In genomic region chr6:43059168-43060033, GRCh38 we compare ENCODE assay signal across 1 cellular context.
TF ChIP-seq lines count a peak whose summit lies in the region.

Gene KLC4, plus strand, starts transcription at chr6:43059631. Its CDS starts 1,705 bp downstream, at chr6:43061336.
Gene MRPL2, minus strand, starts transcription at chr6:43059434. Its CDS starts 53 bp downstream, at chr6:43059381.

TF ChIP-seq in HepG2, 621 proteins besides CTCF, POLR2A, EP300 and RAD21 (continued from another document and continues in another):
- TF ChIP-seq ZNF800 (CRISPR knock-in tag; IDR thresholded peaks at IDR 0.05) (0 out of 2 replicates have a peak, but pooled peaks have one; percentile 16), ZBED4 (CRISPR knock-in tag; IDR thresholded peaks at IDR 0.05; ENCODE audit: borderline replicate concordance) (peak; percentile 27; the same call in 1 of the 2 replicates), ZBTB2 (CRISPR knock-in tag; IDR thresholded peaks at IDR 0.05; ENCODE audit: low read depth) (no peak; the same call in 1 of the 2 replicates), TAF15 (IDR thresholded peaks at IDR 0.05; ENCODE audit: low read depth, low read length, poor library complexity, severe bottlenecking) (no peak), TSC22D2 (CRISPR knock-in tag; IDR thresholded peaks at IDR 0.05; ENCODE audit: borderline replicate concordance) (0 out of 2 replicates have a peak, but pooled peaks have one; percentile 34), PHB2 (IDR thresholded peaks at IDR 0.05; ENCODE audit: partially characterized antibody) (no peak), ZNF879 (CRISPR knock-in tag; IDR thresholded peaks at IDR 0.05) (no peak), SMAD9 (CRISPR knock-in tag; IDR thresholded peaks at IDR 0.05) (peak; percentile 83; the same call in 1 of the 2 replicates), ZNF547 (CRISPR knock-in tag; IDR thresholded peaks at IDR 0.05) (no peak; the same call in none of the 2 replicates), EHMT2 (IDR thresholded peaks at IDR 0.05; ENCODE audit: borderline replicate concordance, low read depth, low read length) (no peak), NFYB (CRISPR knock-in tag; IDR thresholded peaks at IDR 0.05) (peak; percentile 83), SKI (IDR thresholded peaks at IDR 0.05; ENCODE audit: partially characterized antibody) (peak; percentile 97), HDAC6 (IDR thresholded peaks at IDR 0.05; ENCODE audit: low read depth, low read length) (no peak), MYC (CRISPR knock-in tag; IDR thresholded peaks at IDR 0.05; ENCODE audit: borderline replicate concordance) (peak; percentile 80; the same call in 1 of the 2 replicates), FOSL2 (CRISPR knock-in tag; IDR thresholded peaks at IDR 0.05) (peak; percentile 85), ZNF160 (CRISPR knock-in tag; IDR thresholded peaks at IDR 0.05) (peak; percentile 32; the same call in 1 of the 2 replicates), HIC2 (CRISPR knock-in tag; IDR thresholded peaks at IDR 0.05; ENCODE audit: low read depth) (no peak), ZNF282 (IDR thresholded peaks at IDR 0.05; ENCODE audit: partially characterized antibody) (peak; percentile 59), ELF3 (CRISPR knock-in tag; IDR thresholded peaks at IDR 0.05) (peak; percentile 27), IKZF5 (CRISPR knock-in tag; IDR thresholded peaks at IDR 0.05) (peak; percentile 89), XRCC5 (optimal IDR thresholded peaks at IDR 0.05; ENCODE audit: low read length) (peak; percentile 8), DDIT3 (CRISPR knock-in tag; IDR thresholded peaks at IDR 0.05) (no peak), KLF12 (CRISPR knock-in tag; IDR thresholded peaks at IDR 0.05; ENCODE audit: borderline replicate concordance) (no peak; the same call in 1 of the 2 replicates), ZNF329 (CRISPR knock-in tag; IDR thresholded peaks at IDR 0.05; ENCODE audit: low read depth) (0 out of 2 replicates have a peak, but pooled peaks have one; percentile 74), MEIS1 (CRISPR knock-in tag; IDR thresholded peaks at IDR 0.05; ENCODE audit: borderline replicate concordance) (no peak; the same call in none of the 2 replicates), HOXA7 (CRISPR knock-in tag; IDR thresholded peaks at IDR 0.05) (no peak), NR1H2 (CRISPR knock-in tag; IDR thresholded peaks at IDR 0.05; ENCODE audit: borderline replicate concordance, low read depth) (no peak), ZNF660 (CRISPR knock-in tag; IDR thresholded peaks at IDR 0.05; ENCODE audit: borderline replicate concordance, low read depth) (no peak), CENPT (CRISPR knock-in tag; IDR thresholded peaks at IDR 0.05; ENCODE audit: low read depth) (no peak), NR0B2 (CRISPR knock-in tag; IDR thresholded peaks at IDR 0.05) (peak; percentile 79), KDM1A (CRISPR knock-in tag; IDR thresholded peaks at IDR 0.05) (no peak), BRCA1 (CRISPR knock-in tag; IDR thresholded peaks at IDR 0.05) (peak; percentile 16; the same call in 1 of the 2 replicates), FOXP1 (IDR thresholded peaks at IDR 0.05) (no peak), FOXP1 (CRISPR knock-in tag; IDR thresholded peaks at IDR 0.05) (peak; percentile 38; the same call in 1 of the 2 replicates), ZSCAN29 (CRISPR knock-in tag; conservative IDR thresholded peaks at IDR 0.05) (0 out of 2 replicates have a peak, but pooled peaks have one; percentile 27), MED13 (CRISPR knock-in tag; IDR thresholded peaks at IDR 0.05) (no peak), CCAR2 (optimal IDR thresholded peaks at IDR 0.05; ENCODE audit: low read depth, low read length) (no peak), SNAPC2 (CRISPR knock-in tag; IDR thresholded peaks at IDR 0.05) (no peak), ZNF724P (CRISPR knock-in tag; IDR thresholded peaks at IDR 0.05; ENCODE audit: borderline replicate concordance) (no peak), ZNF672 (CRISPR knock-in tag; IDR thresholded peaks at IDR 0.05) (no peak), GFI1 (CRISPR knock-in tag; IDR thresholded peaks at IDR 0.05; ENCODE audit: borderline replicate concordance) (no peak), ZNF607 (CRISPR knock-in tag; IDR thresholded peaks at IDR 0.05; ENCODE audit: borderline replicate concordance) (peak; percentile 65; the same call in 1 of the 2 replicates), DMTF1 (CRISPR knock-in tag; IDR thresholded peaks at IDR 0.05) (no peak), ZNF414 (CRISPR knock-in tag; IDR thresholded peaks at IDR 0.05) (no peak), MAFG (CRISPR knock-in tag; IDR thresholded peaks at IDR 0.05) (no peak), TFDP2 (CRISPR knock-in tag; IDR thresholded peaks at IDR 0.05) (peak; percentile 56; the same call in 1 of the 2 replicates), MIXL1 (CRISPR knock-in tag; IDR thresholded peaks at IDR 0.05) (peak; percentile 37; the same call in 1 of the 2 replicates), ATF2 (CRISPR knock-in tag; IDR thresholded peaks at IDR 0.05) (peak; percentile 79), KDM2A (CRISPR knock-in tag; IDR thresholded peaks at IDR 0.05; ENCODE audit: borderline replicate concordance, low read depth) (peak; percentile 79)
